Comparison of ENCODE assay signal across 8 cellular contexts in the genomic region with DNA sequence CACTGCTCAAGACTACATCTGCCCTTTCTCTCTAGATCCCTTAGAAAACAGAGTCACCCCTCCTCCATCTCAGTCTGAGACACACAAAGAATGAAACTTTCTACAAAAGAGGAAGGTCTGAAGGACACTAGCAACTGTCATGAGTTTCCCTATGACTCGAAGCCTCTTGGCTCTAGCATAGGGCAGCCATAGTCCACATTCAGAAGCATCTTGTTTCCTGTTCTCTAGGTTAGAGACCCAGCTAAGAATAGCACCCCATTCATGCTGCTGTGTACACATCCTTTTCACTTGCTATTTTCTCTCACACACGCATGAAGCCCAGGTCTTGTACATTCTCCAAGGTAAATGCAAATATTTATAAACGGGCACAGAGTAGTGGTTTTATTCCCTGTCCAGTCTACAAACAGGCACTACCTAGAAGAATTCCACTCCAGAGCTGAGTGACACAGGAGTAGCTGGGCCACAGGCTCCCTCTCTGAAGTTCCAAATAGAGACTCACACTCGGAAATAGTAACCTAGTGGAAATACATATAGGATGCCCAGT. TPM values are rescaled to one million over a fixed set of nuclear protein-coding genes. Genes with fewer than 3 reads are reported as not detected.
DNase-seq lines count a peak whose midpoint lies in the region; ATAC-seq lines count a peak whose summit lies in the region.
"Not testable (repeated sequence)": the region's sequence is repeated elsewhere in the genome, so short reads cannot be mapped to it uniquely, and the experiment has no call there.

No MANE protein-coding gene starts in this region.

- not testable (repeated sequence) for H3K27ac Mint-ChIP-seq in activated CD8-positive, alpha-beta memory T cell treated with anti-CD3 and anti-CD28 coated beads, Interleukin-2, amount 10 ng/mL, durations not matched to agents 7 days and 5 days; stimulated activated naive CD8-positive, alpha-beta T cell treated with anti-CD3 and anti-CD28 coated beads, Interleukin-15, amount 100 ng/mL, for 72 hours

- DNase-seq in activated CD8-positive, alpha-beta memory T cell treated with anti-CD3 and anti-CD28 coated beads, Interleukin-2, amount 10 ng/mL, durations not matched to agents 7 days and 5 days; left colon; stimulated activated naive CD8-positive, alpha-beta T cell treated with anti-CD3 and anti-CD28 coated beads, Interleukin-15, amount 100 ng/mL, for 72 hours: not testable (repeated sequence)

- peak; percentile 99 for ATAC-seq in GM18867 (IDR thresholded peaks at IDR 0.05; ENCODE audit: unreplicated experiment)
- ATAC-seq in GM19467 (IDR thresholded peaks at IDR 0.05; ENCODE audit: unreplicated experiment), result peak; percentile 98
- peak; percentile 97 for ATAC-seq in HG02588 (IDR thresholded peaks at IDR 0.05; ENCODE audit: unreplicated experiment)
- ATAC-seq in HG03045 (IDR thresholded peaks at IDR 0.05; ENCODE audit: unreplicated experiment), result peak; percentile 99
- peak; percentile 97 for ATAC-seq in HG03457 (IDR thresholded peaks at IDR 0.05; ENCODE audit: unreplicated experiment)
- peak; percentile 93 for ATAC-seq in activated CD8-positive, alpha-beta memory T cell treated with anti-CD3 and anti-CD28 coated beads, Interleukin-2, amount 10 ng/mL, durations not matched to agents 7 days and 5 days
- peak; percentile 14 for ATAC-seq in left colon
- ATAC-seq in stimulated activated naive CD8-positive, alpha-beta T cell treated with anti-CD3 and anti-CD28 coated beads, Interleukin-15, amount 100 ng/mL, for 72 hours, result peak; percentile 97

- intact Hi-C loops in left colon (cut with DNase I, micrococcal nuclease), result not testable (repeated sequence)

- H3K4me1 Mint-ChIP-seq in activated CD8-positive, alpha-beta memory T cell treated with anti-CD3 and anti-CD28 coated beads, Interleukin-2, amount 10 ng/mL, durations not matched to agents 7 days and 5 days; stimulated activated naive CD8-positive, alpha-beta T cell treated with anti-CD3 and anti-CD28 coated beads, Interleukin-15, amount 100 ng/mL, for 72 hours: not testable (repeated sequence)

- H3K4me3 Mint-ChIP-seq in activated CD8-positive, alpha-beta memory T cell treated with anti-CD3 and anti-CD28 coated beads, Interleukin-2, amount 10 ng/mL, durations not matched to agents 7 days and 5 days; stimulated activated naive CD8-positive, alpha-beta T cell treated with anti-CD3 and anti-CD28 coated beads, Interleukin-15, amount 100 ng/mL, for 72 hours: not testable (repeated sequence)

- not testable (repeated sequence) for H3K9me3 Mint-ChIP-seq in activated CD8-positive, alpha-beta memory T cell treated with anti-CD3 and anti-CD28 coated beads, Interleukin-2, amount 10 ng/mL, durations not matched to agents 7 days and 5 days (ENCODE audit: low read depth); stimulated activated naive CD8-positive, alpha-beta T cell treated with anti-CD3 and anti-CD28 coated beads, Interleukin-15, amount 100 ng/mL, for 72 hours

- CTCF ChIA-PET in activated CD8-positive, alpha-beta memory T cell treated with anti-CD3 and anti-CD28 coated beads, Interleukin-2, amount 10 ng/mL, durations not matched to agents 7 days and 5 days (lab: Charles Lee), result not testable (repeated sequence)

- not testable (repeated sequence) for H3K36me3 Mint-ChIP-seq in activated CD8-positive, alpha-beta memory T cell treated with anti-CD3 and anti-CD28 coated beads, Interleukin-2, amount 10 ng/mL, durations not matched to agents 7 days and 5 days

- H3K27me3 Mint-ChIP-seq in activated CD8-positive, alpha-beta memory T cell treated with anti-CD3 and anti-CD28 coated beads, Interleukin-2, amount 10 ng/mL, durations not matched to agents 7 days and 5 days; stimulated activated naive CD8-positive, alpha-beta T cell treated with anti-CD3 and anti-CD28 coated beads, Interleukin-15, amount 100 ng/mL, for 72 hours: not testable (repeated sequence)

RNA-seq across cellular contexts. Expression of gene SRGAP2B, which starts 39.8 kb away (rescaled TPM):
- total RNA-seq in activated CD8-positive, alpha-beta memory T cell treated with anti-CD3 and anti-CD28 coated beads, Interleukin-2, amount 10 ng/mL, durations not matched to agents 7 days and 5 days, result 10 to 100 TPM; 41.2 to 51.7 TPM
- 1 to 10 TPM; 6.8 to 7.2 TPM for total RNA-seq in left colon

RNA-seq across cellular contexts. Expression of gene FAM72D, which starts 40.5 kb away (rescaled TPM):
- total RNA-seq in activated CD8-positive, alpha-beta memory T cell treated with anti-CD3 and anti-CD28 coated beads, Interleukin-2, amount 10 ng/mL, durations not matched to agents 7 days and 5 days, result 10 to 100 TPM; 20.0 to 22.7 TPM
- total RNA-seq in left colon, result under 1 TPM; 0.17 to 0.89 TPM

Comparison
In these comparisons a context has a peak if more than half of its experiments do, and no peak if none do; other contexts are left out.
1. ATAC-seq: peak in every context shown above with its lines; median percentile 99 in GM18867; 99 in HG03045; 98 in GM19467; 97 in HG02588; 97 in HG03457; 97 in stimulated activated naive CD8-positive, alpha-beta T cell treated with anti-CD3 and anti-CD28 coated beads, Interleukin-15, amount 100 ng/mL, for 72 hours; 93 in activated CD8-positive, alpha-beta memory T cell treated with anti-CD3 and anti-CD28 coated beads, Interleukin-2, amount 10 ng/mL, durations not matched to agents 7 days and 5 days; 14 in left colon.
2. RNA of gene SRGAP2B, which starts 39.8 kb away (total RNA-seq): 41.2 to 51.7 TPM in activated CD8-positive, alpha-beta memory T cell treated with anti-CD3 and anti-CD28 coated beads, Interleukin-2, amount 10 ng/mL, durations not matched to agents 7 days and 5 days; 6.8 to 7.2 TPM in left colon; every median in the first group is over 4 times any median in the second.
3. RNA of gene FAM72D, which starts 40.5 kb away (total RNA-seq): 20.0 to 22.7 TPM in activated CD8-positive, alpha-beta memory T cell treated with anti-CD3 and anti-CD28 coated beads, Interleukin-2, amount 10 ng/mL, durations not matched to agents 7 days and 5 days; 0.17 to 0.89 TPM in left colon; every median in the first group is over 10 times any median in the second.